Comparison of ENCODE assay signal across 8 cellular contexts in genomic region chr7:128937647-128938523, GRCh38. TPM values are rescaled to one million over a fixed set of nuclear protein-coding genes. Genes with fewer than 3 reads are reported as not detected.
DNase-seq lines count a peak whose midpoint lies in the region; ATAC-seq and TF ChIP-seq lines count a peak whose summit lies in the region.

A gene with protein sequence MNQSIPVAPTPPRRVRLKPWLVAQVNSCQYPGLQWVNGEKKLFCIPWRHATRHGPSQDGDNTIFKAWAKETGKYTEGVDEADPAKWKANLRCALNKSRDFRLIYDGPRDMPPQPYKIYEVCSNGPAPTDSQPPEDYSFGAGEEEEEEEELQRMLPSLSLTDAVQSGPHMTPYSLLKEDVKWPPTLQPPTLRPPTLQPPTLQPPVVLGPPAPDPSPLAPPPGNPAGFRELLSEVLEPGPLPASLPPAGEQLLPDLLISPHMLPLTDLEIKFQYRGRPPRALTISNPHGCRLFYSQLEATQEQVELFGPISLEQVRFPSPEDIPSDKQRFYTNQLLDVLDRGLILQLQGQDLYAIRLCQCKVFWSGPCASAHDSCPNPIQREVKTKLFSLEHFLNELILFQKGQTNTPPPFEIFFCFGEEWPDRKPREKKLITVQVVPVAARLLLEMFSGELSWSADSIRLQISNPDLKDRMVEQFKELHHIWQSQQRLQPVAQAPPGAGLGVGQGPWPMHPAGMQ (plus strand): TSS chr7:128937927. CDS start chr7:128942082, 4,155 bp downstream.

- H4K20me1 ChIP-seq in neural cell (ENCODE audit: insufficient read depth), result no peaks in the 10 kb centered on the region

- H2AFZ ChIP-seq in neural cell (ENCODE audit: low read depth, low read length), result no peak within 1 kb of the TSS

- H3K36me3 ChIP-seq in neural cell (ENCODE audit: insufficient read depth, low read length), result no peaks in the 10 kb centered on the region

- H3K4me3 ChIP-seq in fibroblast of the aortic adventitia (ENCODE audit: low read depth, low read length), result peak within 1 kb of the TSS; percentile 50
- H3K4me3 ChIP-seq in neural cell (ENCODE audit: low read length), result peak within 1 kb of the TSS; percentile 71

- ATAC-seq in HG03521 (IDR thresholded peaks at IDR 0.05; ENCODE audit: unreplicated experiment), result peak; percentile 11

- no peak within 1 kb of the TSS for H3K27ac ChIP-seq in neural cell (ENCODE audit: low read length)

- in situ Hi-C loops in G401 (cut with HindIII; ENCODE audit: low sequenced_read_pairs), result no loop called here

- no peaks in the 10 kb centered on the region for H3K9me3 ChIP-seq in neural cell (ENCODE audit: low read length)

- peak within 1 kb of the TSS; percentile 25 for H3K4me2 ChIP-seq in neural cell (ENCODE audit: low read length)

- peaks cover 47% of the 10 kb centered on the region for H3K27me3 ChIP-seq in neural cell (ENCODE audit: insufficient read depth, low read depth, low read length)

- H3K79me2 ChIP-seq in neural cell (replicated peaks; ENCODE audit: insufficient read depth, low read length), result no peaks in the 10 kb centered on the region

- no peak for TF ChIP-seq EP300 in neural cell (conservative IDR thresholded peaks at IDR 0.05; ENCODE audit: poor library complexity, severe bottlenecking)

- H3K9me2 ChIP-seq in neural cell (ENCODE audit: insufficient read depth, low read length), result no peaks in the 10 kb centered on the region

- H3K9ac ChIP-seq in neural cell (ENCODE audit: low read length), result peak within 1 kb of the TSS; percentile 41

- TF ChIP-seq CTCF in fibroblast of the aortic adventitia (IDR thresholded peaks at IDR 0.05; ENCODE audit: insufficient read depth, low read length), result no peak
- TF ChIP-seq CTCF in neural cell (IDR thresholded peaks at IDR 0.05; ENCODE audit: poor library complexity, severe bottlenecking), result no peak

- H3F3A ChIP-seq in neural cell (ENCODE audit: insufficient read depth, low read length, poor library complexity, severe bottlenecking), result no peaks in the 10 kb centered on the region

- no peak for TF ChIP-seq RAD21 in neural cell (conservative IDR thresholded peaks at IDR 0.05)

- DNase-seq in NCI-H2107 treated with DMSO at 0.1 percent for 48 hours (lab: John Stamatoyannopoulos, UW; ENCODE audit: unreplicated experiment) (peak; percentile 15), NCI-H2107 (lab: John Stamatoyannopoulos, UW) (no peak), UCSD-AML1 (lab: John Stamatoyannopoulos, UW; ENCODE audit: unreplicated experiment) (peak; percentile 35), fibroblast of the aortic adventitia (ENCODE audit: low read depth) (no peak), NCI-H1436 treated with DMSO at 0.1 percent for 48 hours (lab: John Stamatoyannopoulos, UW) (no peak), G401 (ENCODE audit: low spot score) (no peak)

TF ChIP-seq in neural cell, 6 proteins besides CTCF, POLR2A, EP300 and RAD21:
- TF ChIP-seq POLR2AphosphoS5 (IDR thresholded peaks at IDR 0.05), result no peak
- TF ChIP-seq MXI1 (conservative IDR thresholded peaks at IDR 0.05; ENCODE audit: poor library complexity, severe bottlenecking), result no peak
- TF ChIP-seq TAF1 (IDR thresholded peaks at IDR 0.05; ENCODE audit: low read depth), result no peak
- no peak for TF ChIP-seq REST (IDR thresholded peaks at IDR 0.05; ENCODE audit: borderline replicate concordance)
- TF ChIP-seq SMC3 (conservative IDR thresholded peaks at IDR 0.05; ENCODE audit: poor library complexity), result no peak
- no peak for TF ChIP-seq EZH2 (IDR thresholded peaks at IDR 0.05; ENCODE audit: borderline replicate concordance, insufficient read depth, low read length, poor library complexity, severe bottlenecking)

RNA-seq across cellular contexts. Expression of the gene that starts here (rescaled TPM):
- not detected in 2 replicates for total RNA-seq in fibroblast of the aortic adventitia (ENCODE audit: low replicate concordance)
- polyA plus RNA-seq in neural cell, result not detected in 2 replicates
- not detected in 2 replicates for polyA minus RNA-seq in neural cell
- not detected in 2 replicates for total RNA-seq in G401 (2014; rRNA removed; shearing (Covaris generic))

Comparison
In these comparisons a context has a peak if more than half of its experiments do, and no peak if none do; other contexts are left out.
1. DNase-seq: peak in NCI-H2107 treated with DMSO at 0.1 percent for 48 hours (single experiment) and UCSD-AML1 (single experiment); none in NCI-H2107 (single experiment), fibroblast of the aortic adventitia (single experiment), NCI-H1436 treated with DMSO at 0.1 percent for 48 hours (single experiment) and G401 (single experiment).